12 cellular contexts compared by ENCODE assay signal in genomic region chr15:80073197-80073596, GRCh38. TPM values are rescaled to one million over a fixed set of nuclear protein-coding genes. Genes with fewer than 3 reads are reported as not detected.
A peak's percentile ranks its signal among the peaks of the same experiment; 100 is the strongest.
DNase-seq lines count a peak whose midpoint lies in the region; ATAC-seq and TF ChIP-seq lines count a peak whose summit lies in the region.
"Had no signal": no experiment of that assay in that cellular context is flagged by ENCODE, and none has a peak within 500 bp of the region (broad histone marks: within the 10 kb centered on the region; RNA-seq: fewer than 3 reads in every experiment).

No MANE protein-coding gene starts in this region.

- CTCF ChIA-PET in A673 (lab: Charles Lee) (no interaction called here), HCT116 (lab: Charles Lee) (interaction anchor here (1.2 kb wide), 1 partner anchor 220 kb away, joined by 3 read pairs; no protein-coding TSS in a partner anchor)

- RAD21 ChIA-PET in HCT116 (lab: Charles Lee; ENCODE audit: low non-redundant PET in 1 of 2, low total read pairs in 2 of 2, uncharacterized antibody in 2 of 2, unreplicated experiment in 2 of 2), result no interaction called here

- H3K27me3 ChIP-seq in A673 (replicated peaks; ENCODE audit: insufficient read depth, low read depth, low read length, poor library complexity) (no peaks in the 10 kb centered on the region), HCT116 (ENCODE audit: insufficient read depth, low read length) (no peaks in the 10 kb centered on the region), left lung (no peaks in the 10 kb centered on the region)

- peak overlapping the region; percentile 76 for H3K4me2 ChIP-seq in HCT116 (ENCODE audit: low read length)

- H3K4me3 ChIP-seq in A673 (ENCODE audit: low read depth, low read length, poor library complexity, severe bottlenecking), result peak overlapping the region; percentile 55
- H3K4me3 ChIP-seq in HCT116 (replicated peaks in 1 of 2; ENCODE audit: low read depth in 1 of 2, low read length in 2 of 2), result peak overlapping the region; percentile 52 to 61; a peak in 2 of 4 replicates
- peak overlapping the region; percentile 16 to 32 for H3K4me3 ChIP-seq in left lung

- H3K27ac Mint-ChIP-seq in activated naive CD8-positive, alpha-beta T cell treated with anti-CD3 and anti-CD28 coated beads, Interleukin-2, amount 50 U/mL, for 24 hours, result no peak overlapping the region

- TF ChIP-seq RAD21 in HCT116 (IDR thresholded peaks at IDR 0.05; ENCODE audit: low read depth), result no peak

- no peaks in the 10 kb centered on the region for H3K9me3 Mint-ChIP-seq in activated naive CD8-positive, alpha-beta T cell treated with anti-CD3 and anti-CD28 coated beads, Interleukin-2, amount 50 U/mL, for 24 hours

- H4K20me1 ChIP-seq in HCT116 (ENCODE audit: insufficient read depth), result no peaks in the 10 kb centered on the region

- TF ChIP-seq CTCF in A673 (conservative IDR thresholded peaks at IDR 0.05; ENCODE audit: low read depth, low read length) (no peak), HCT116 (IDR thresholded peaks at IDR 0.05 in 2 of 3, conservative IDR thresholded peaks at IDR 0.05 in 1 of 3; ENCODE audit: borderline replicate concordance in 1 of 3, insufficient read depth in 1 of 3, low read depth in 2 of 3, low read length in 2 of 3) (no peak), left lung (IDR thresholded peaks at IDR 0.05) (no peak)

- TF ChIP-seq POLR2A in HCT116 (IDR thresholded peaks at IDR 0.05; ENCODE audit: borderline replicate concordance, extremely low read depth, insufficient read depth, insufficient read length), result no peak

- H3K9me3 ChIP-seq in A673 (ENCODE audit: low read depth, low read length, poor library complexity, severe bottlenecking), result no peaks in the 10 kb centered on the region
- H3K9me3 ChIP-seq in HCT116 (ENCODE audit: control insufficient read depth in 1 of 2, insufficient read depth in 1 of 2, low read depth in 1 of 2, low read length in 2 of 2), result no peaks in the 10 kb centered on the region
- no peaks in the 10 kb centered on the region for H3K9me3 ChIP-seq in left lung

- DNase-seq in A673 (ENCODE audit: low spot score) (no peak), HCT116 (ENCODE audit: low read depth, low spot score) (no peak), left lung (no peak), glomerular visceral epithelial cell (ENCODE audit: extremely low spot score) (no peak), epidermal melanocyte (ENCODE audit: insufficient read length, low spot score) (no peak), NCI-H1092 (lab: John Stamatoyannopoulos, UW) (no peak), COR-L47 (lab: John Stamatoyannopoulos, UW) (no peak)
- DNase-seq in activated naive CD8-positive, alpha-beta T cell treated with anti-CD3 and anti-CD28 coated beads, Interleukin-2, amount 50 U/mL, for 24 hours, result no peak
- DNase-seq: activated effector memory CD4-positive, alpha-beta T cell treated with anti-CD3 and anti-CD28 coated beads, Interleukin-2, amount 50 U/mL, for 16 hours; GOT3; NCI-H2107; T-helper 1 cell had no signal

- H3K4me1 ChIP-seq in A673 (ENCODE audit: insufficient read depth, low read length, poor library complexity, severe bottlenecking) (peaks cover 49% of the 10 kb centered on the region), HCT116 (ENCODE audit: control insufficient read depth in 1 of 2, insufficient read depth in 2 of 2, low read length in 2 of 2) (peaks cover 4 to 23% of the 10 kb centered on the region in 2 experiments), left lung (peaks cover 18 to 64% of the 10 kb centered on the region in 2 donors)

- no peaks in the 10 kb centered on the region for H3K27me3 Mint-ChIP-seq in activated naive CD8-positive, alpha-beta T cell treated with anti-CD3 and anti-CD28 coated beads, Interleukin-2, amount 50 U/mL, for 24 hours

- H3K79me2 ChIP-seq in HCT116 (ENCODE audit: insufficient read depth, low read length), result peaks cover 90% of the 10 kb centered on the region

- H3K4me3 Mint-ChIP-seq in activated naive CD8-positive, alpha-beta T cell treated with anti-CD3 and anti-CD28 coated beads, Interleukin-2, amount 50 U/mL, for 24 hours, result peak overlapping the region; percentile 81

- no peaks in the 10 kb centered on the region for H3K36me3 ChIP-seq in A673 (ENCODE audit: insufficient read depth, low read length, poor library complexity, severe bottlenecking)
- H3K36me3 ChIP-seq in HCT116 (ENCODE audit: control insufficient read depth in 1 of 2, insufficient read depth in 2 of 2, low read length in 2 of 2), result no peaks in the 10 kb centered on the region
- H3K36me3 ChIP-seq in left lung, result no peaks in the 10 kb centered on the region

- H3K9ac ChIP-seq in HCT116 (ENCODE audit: low read length), result no peak overlapping the region

- peaks cover 2% of the 10 kb centered on the region for H3K36me3 Mint-ChIP-seq in activated naive CD8-positive, alpha-beta T cell treated with anti-CD3 and anti-CD28 coated beads, Interleukin-2, amount 50 U/mL, for 24 hours (ENCODE audit: low read depth)

- BruUV-seq in A673 (replicated peaks; lab: Mats Ljungman, UMichigan), result no TSS peak
- no TSS peak for BruUV-seq in HCT116 (replicated peaks; lab: Mats Ljungman, UMichigan)

- no peaks in the 10 kb centered on the region for H3K9me2 ChIP-seq in HCT116 (ENCODE audit: insufficient read depth)

- ATAC-seq in HCT116 (no peak), left lung (no peak)
- ATAC-seq in activated naive CD8-positive, alpha-beta T cell treated with anti-CD3 and anti-CD28 coated beads, Interleukin-2, amount 50 U/mL, for 24 hours, result no peak

- POLR2A ChIA-PET in A673 (lab: Charles Lee; ENCODE audit: low non-redundant PET), result no interaction called here
- POLR2A ChIA-PET in HCT116 (lab: Charles Lee), result interaction anchor here (1.5 kb wide), 1 partner anchor 11 kb away, joined by 6 read pairs; no protein-coding TSS in a partner anchor

- intact Hi-C loops in A673 (cut with micrococcal nuclease; ENCODE audit: unreplicated experiment) (no loop called here), HCT116 (cut with micrococcal nuclease) (loop anchor here (5.0 kb wide), 1 partner anchor 79 kb away; the partner anchor contains the start of gene FAH), left lung (cut with DNase I) (no loop called here)

- no peak overlapping the region for H2AFZ ChIP-seq in HCT116 (ENCODE audit: low read depth, low read length, poor library complexity, severe bottlenecking)

- H3K4me1 Mint-ChIP-seq in activated naive CD8-positive, alpha-beta T cell treated with anti-CD3 and anti-CD28 coated beads, Interleukin-2, amount 50 U/mL, for 24 hours, result peaks cover 66% of the 10 kb centered on the region

- H3K27ac ChIP-seq in A673 (ENCODE audit: low read depth, low read length, poor library complexity, severe bottlenecking), result no peak overlapping the region
- no peak overlapping the region for H3K27ac ChIP-seq in HCT116 (ENCODE audit: low read depth, low read length)
- no peak overlapping the region for H3K27ac ChIP-seq in left lung

TF ChIP-seq in HCT116, 20 proteins besides CTCF, POLR2A, EP300 and RAD21 (continues in another document):
- TF ChIP-seq EZH2phosphoT487 (IDR thresholded peaks at IDR 0.05; ENCODE audit: borderline replicate concordance) (no peak), ELF1 (IDR thresholded peaks at IDR 0.05; ENCODE audit: borderline replicate concordance, low read depth) (no peak), FOSL1 (IDR thresholded peaks at IDR 0.05; ENCODE audit: low read depth) (no peak), REST (IDR thresholded peaks at IDR 0.05; ENCODE audit: low read depth) (no peak), MAX (IDR thresholded peaks at IDR 0.05) (no peak), YY1 (IDR thresholded peaks at IDR 0.05; ENCODE audit: extremely low read depth, insufficient replicate concordance, low read depth, low read length) (no peak), ZNF274 (IDR thresholded peaks at IDR 0.05; ENCODE audit: low read depth, low read length) (no peak), EGR1 (IDR thresholded peaks at IDR 0.05; ENCODE audit: low read depth) (no peak), SIN3A (IDR thresholded peaks at IDR 0.05; ENCODE audit: low read depth) (no peak), JUND (IDR thresholded peaks at IDR 0.05) (no peak)

RNA-seq across cellular contexts. Expression of gene ZFAND6, which starts 13.7 kb away (rescaled TPM):
- total RNA-seq in A673 (2021) (41.4 and 42.8 TPM in 2 replicates), HCT116 (2021; ENCODE audit: unreplicated experiment) (51.3 TPM), left lung (10 to 100 TPM; 71.0 to 78.4 TPM)
- 38.6 and 50.2 TPM in 2 replicates for polyA plus RNA-seq in HCT116 (2012)
